ENCODE assay signal across 7 cellular contexts in the genomic region with DNA sequence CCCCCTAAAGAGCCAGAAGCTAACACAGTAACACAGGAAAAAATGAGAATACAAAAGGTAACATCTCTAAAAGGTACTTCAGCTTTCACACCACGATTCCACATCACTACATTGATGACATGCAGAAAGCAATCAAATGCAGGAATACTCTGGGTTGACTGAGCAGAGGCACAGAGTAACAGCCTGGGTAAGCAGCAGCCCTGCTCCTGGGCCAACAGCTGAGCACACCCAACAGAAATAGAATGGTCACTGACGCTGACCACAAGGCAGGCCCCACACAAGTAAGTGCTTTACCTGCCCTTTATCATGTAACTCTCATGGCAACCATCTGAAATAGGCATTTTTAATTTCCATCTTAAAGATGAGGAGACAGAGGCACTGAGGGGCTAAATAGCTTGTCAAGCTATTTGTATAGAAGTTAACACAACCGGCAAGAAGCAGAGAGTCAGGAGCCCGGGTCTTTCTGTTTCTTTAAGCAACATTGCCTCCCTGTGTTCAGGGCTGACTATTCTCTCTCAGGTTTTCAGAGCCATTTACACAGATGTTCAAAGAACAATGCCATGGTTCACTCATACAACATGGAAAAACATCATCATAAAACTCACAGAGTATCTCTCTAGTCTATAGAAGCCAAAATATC.
DNase-seq lines count a peak whose midpoint lies in the region; ATAC-seq, FAIRE-seq and TF ChIP-seq lines count a peak whose summit lies in the region.

No MANE protein-coding gene starts in this region.

- DNase-seq in Kasumi-1 (lab: John Stamatoyannopoulos, UW) (peak; percentile 59 to 67), epithelial cell of prostate (ENCODE audit: low read depth, low spot score) (no peak), osteocyte (ENCODE audit: extremely low spot score, unreplicated experiment) (no peak), cerebellum (ENCODE audit: low spot score) (no peak)

- H3K4me1 Mint-ChIP-seq in osteocyte (ENCODE audit: unreplicated experiment), result peaks cover 13% of the 10 kb centered on the region

- TF ChIP-seq CTCF in VCaP (conservative IDR thresholded peaks at IDR 0.05), result peak; percentile 60
- TF ChIP-seq CTCF in osteocyte (IDR thresholded peaks at IDR 0.05), result peak; percentile 65

- H3K36me3 Mint-ChIP-seq in osteocyte (ENCODE audit: unreplicated experiment), result no peaks in the 10 kb centered on the region

- peaks cover 5% of the 10 kb centered on the region for H3K9me3 Mint-ChIP-seq in osteocyte (ENCODE audit: unreplicated experiment)

- H3K27ac ChIP-seq in VCaP (no peak overlapping the region), epithelial cell of prostate (peak overlapping the region; percentile 29)

- no peak overlapping the region for H3K4me3 Mint-ChIP-seq in osteocyte (ENCODE audit: unreplicated experiment)

- FAIRE-seq in G401.6 (lab: Jason Lieb, UNC), result peak; percentile 86

- no peak for ATAC-seq in HG03095 (IDR thresholded peaks at IDR 0.05; ENCODE audit: unreplicated experiment)

- H3K27ac Mint-ChIP-seq in osteocyte (ENCODE audit: unreplicated experiment), result no peak overlapping the region

- no peaks in the 10 kb centered on the region for H3K27me3 Mint-ChIP-seq in osteocyte (ENCODE audit: unreplicated experiment)

Comparison
In these comparisons a context has a peak if more than half of its experiments do, and no peak if none do; other contexts are left out.
1. DNase-seq: peak in Kasumi-1 (2 of 2); none in epithelial cell of prostate (single experiment), osteocyte (single experiment) and cerebellum (single experiment).